ENCODE assay signal across 8 cellular contexts in genomic region chrX:63979480-63979879, GRCh38.
"Had no signal": no experiment of that assay in that cellular context is flagged by ENCODE, and none has a peak within 500 bp of the region (broad histone marks: within the 10 kb centered on the region; RNA-seq: fewer than 3 reads in every experiment).

No MANE protein-coding gene starts in this region.

- FAIRE-seq: G401.6, GM12878, GM12891, GM12892, GM18507, GM19239 had no signal

- DNase-seq: GDM1, GF-D8 had no signal

- ATAC-seq: GM12878 had no signal

- H3K4me3 ChIP-seq: GM12878 had no signal
